ENCODE assay signal across 36 cellular contexts in genomic region chr10:97173036-97173435, GRCh38. TPM values are rescaled to one million over a fixed set of nuclear protein-coding genes. Genes with fewer than 3 reads are reported as not detected.
"Had no signal": no experiment of that assay in that cellular context is flagged by ENCODE, and none has a peak within 500 bp of the region (broad histone marks: within the 10 kb centered on the region; RNA-seq: fewer than 3 reads in every experiment).

No MANE protein-coding gene starts in this region.

- H3K4me1 ChIP-seq: ascending aorta had no signal

- H3K27me3 ChIP-seq: ascending aorta had no signal

- H3K4me1 Mint-ChIP-seq: activated CD4-positive, alpha-beta memory T cell treated with anti-CD3 and anti-CD28 coated beads, Interleukin-2, amount 10 ng/mL, durations not matched to agents 7 days and 5 days; activated CD4-positive, alpha-beta T cell treated with anti-CD3 and anti-CD28 coated beads for 36 hours; activated CD4-positive, alpha-beta T cell treated with anti-CD3 and anti-CD28 coated beads, Interleukin-2, amount 10 ng/mL, durations not matched to agents 7 days and 5 days; activated CD8-positive, alpha-beta memory T cell treated with anti-CD3 and anti-CD28 coated beads, Interleukin-2, amount 10 ng/mL, durations not matched to agents 7 days and 5 days; activated naive CD4-positive, alpha-beta T cell treated with anti-CD3 and anti-CD28 coated beads, Interleukin-2, amount 10 ng/mL, durations not matched to agents 7 days and 5 days; activated naive CD4-positive, alpha-beta T cell treated with anti-CD3 and anti-CD28 coated beads, Interleukin-2, amount 50 U/mL, for 24 hours; activated naive CD8-positive, alpha-beta T cell treated with anti-CD3 and anti-CD28 coated beads, Interleukin-2, amount 50 U/mL, for 24 hours had no signal

- H3K36me3 ChIP-seq: ascending aorta, cardiac muscle cell had no signal

- H3K27ac Mint-ChIP-seq: activated CD4-positive, alpha-beta memory T cell treated with anti-CD3 and anti-CD28 coated beads, Interleukin-2, amount 10 ng/mL, durations not matched to agents 7 days and 5 days; activated CD4-positive, alpha-beta T cell treated with anti-CD3 and anti-CD28 coated beads for 36 hours; activated CD4-positive, alpha-beta T cell treated with anti-CD3 and anti-CD28 coated beads, Interleukin-2, amount 10 ng/mL, durations not matched to agents 7 days and 5 days; activated CD8-positive, alpha-beta memory T cell treated with anti-CD3 and anti-CD28 coated beads, Interleukin-2, amount 10 ng/mL, durations not matched to agents 7 days and 5 days; activated CD8-positive, alpha-beta T cell treated with anti-CD3 and anti-CD28 coated beads, Interleukin-2, amount 10 ng/mL, durations not matched to agents 7 days and 5 days; activated naive CD4-positive, alpha-beta T cell treated with anti-CD3 and anti-CD28 coated beads, Interleukin-2, amount 10 ng/mL, durations not matched to agents 7 days and 5 days; activated naive CD4-positive, alpha-beta T cell treated with anti-CD3 and anti-CD28 coated beads, Interleukin-2, amount 50 U/mL, for 24 hours; activated naive CD8-positive, alpha-beta T cell; activated naive CD8-positive, alpha-beta T cell treated with anti-CD3 and anti-CD28 coated beads, Interleukin-2, amount 10 ng/mL, durations not matched to agents 7 days and 5 days; activated naive CD8-positive, alpha-beta T cell treated with anti-CD3 and anti-CD28 coated beads, Interleukin-2, amount 50 U/mL, for 24 hours; activated T-cell treated with anti-CD3 and anti-CD28 coated beads, Interleukin-2, amount 50 U/mL, for 24 hours; activated T-helper 2 cell treated with anti-CD3 and anti-CD28 coated beads, Interferon-gamma antibody, Interleukin-2, Interleukin-4, amounts not matched to agents 10 μg/mL and 5 μg/mL and 100 μg/mL, durations not matched to agents 14 hours and 24 hours and 36 hours; brain; T-helper 1 cell treated with Interleukin-12 subunit alpha and Interleukin-12 subunit beta and Interleukin-4 antibody, amounts not matched to agents 30 μg/mL and 1 μg/mL, for 36 hours; T-helper 2 cell treated with Interferon-gamma antibody and Interleukin-4, amounts not matched to agents 5 μg/mL and 100 μg/mL, for 36 hours; WTC11 had no signal

- H3K9me3 ChIP-seq: ascending aorta had no signal

- DNase-seq: activated CD4-positive, alpha-beta memory T cell treated with anti-CD3 and anti-CD28 coated beads, Interleukin-2, amount 10 ng/mL, durations not matched to agents 7 days and 5 days; activated CD4-positive, alpha-beta T cell treated with anti-CD3 and anti-CD28 coated beads for 1 hour; activated CD4-positive, alpha-beta T cell treated with anti-CD3 and anti-CD28 coated beads for 36 hours; activated CD4-positive, alpha-beta T cell treated with anti-CD3 and anti-CD28 coated beads for 48 hours; activated CD4-positive, alpha-beta T cell treated with anti-CD3 and anti-CD28 coated beads, Interleukin-2, amount 10 ng/mL, durations not matched to agents 7 days and 5 days; activated CD4-positive, alpha-beta T cell treated with anti-CD3 and anti-CD28 coated beads, Interleukin-2, amount 50 U/mL, for 48 hours; activated CD4-positive, CD25-positive, alpha-beta regulatory T cell; activated CD8-positive, alpha-beta memory T cell treated with anti-CD3 and anti-CD28 coated beads for 24 hours; activated CD8-positive, alpha-beta memory T cell treated with anti-CD3 and anti-CD28 coated beads, Interleukin-2, amount 10 ng/mL, durations not matched to agents 7 days and 5 days; activated CD8-positive, alpha-beta memory T cell treated with anti-CD3 and anti-CD28 coated beads, Interleukin-2, amount 50 U/mL, for 48 hours; activated CD8-positive, alpha-beta T cell treated with anti-CD3 and anti-CD28 coated beads, Interleukin-2, amount 10 ng/mL, durations not matched to agents 7 days and 5 days; activated effector memory CD4-positive, alpha-beta T cell treated with Interleukin-2 at 50 U/mL for 16 hours; activated gamma-delta T cell; activated naive CD4-positive, alpha-beta T cell treated with anti-CD3 and anti-CD28 coated beads, Interleukin-2, amount 10 ng/mL, durations not matched to agents 7 days and 5 days; activated naive CD4-positive, alpha-beta T cell treated with Interleukin-2 at 50 U/mL for 16 hours; activated naive CD8-positive, alpha-beta T cell treated with anti-CD3 and anti-CD28 coated beads, Interleukin-2, amount 10 ng/mL, durations not matched to agents 7 days and 5 days; activated naive CD8-positive, alpha-beta T cell treated with anti-CD3 and anti-CD28 coated beads, Interleukin-2, amount 50 U/mL, for 24 hours; activated T-cell treated with anti-CD3 and anti-CD28 coated beads, Interleukin-2, amount 50 U/mL, for 24 hours; activated T-cell treated with anti-CD3 and anti-CD28 coated beads, Interleukin-2, amount 50 U/mL, for 48 hours; amygdala; anterior cingulate cortex; central memory CD4-positive, alpha-beta T cell; T-helper 1 cell; T-helper 2 cell; T-helper 9 cell had no signal

- H3K9me3 Mint-ChIP-seq: activated CD4-positive, alpha-beta memory T cell treated with anti-CD3 and anti-CD28 coated beads, Interleukin-2, amount 10 ng/mL, durations not matched to agents 7 days and 5 days; activated CD4-positive, alpha-beta T cell treated with anti-CD3 and anti-CD28 coated beads, Interleukin-2, amount 10 ng/mL, durations not matched to agents 7 days and 5 days; activated naive CD4-positive, alpha-beta T cell treated with anti-CD3 and anti-CD28 coated beads, Interleukin-2, amount 10 ng/mL, durations not matched to agents 7 days and 5 days; activated naive CD4-positive, alpha-beta T cell treated with anti-CD3 and anti-CD28 coated beads, Interleukin-2, amount 50 U/mL, for 24 hours; activated naive CD8-positive, alpha-beta T cell treated with anti-CD3 and anti-CD28 coated beads, Interleukin-2, amount 10 ng/mL, durations not matched to agents 7 days and 5 days; activated naive CD8-positive, alpha-beta T cell treated with anti-CD3 and anti-CD28 coated beads, Interleukin-2, amount 50 U/mL, for 24 hours; activated T-cell treated with anti-CD3 and anti-CD28 coated beads, Interleukin-2, amount 50 U/mL, for 24 hours; activated T-helper 2 cell treated with anti-CD3 and anti-CD28 coated beads, Interferon-gamma antibody, Interleukin-2, Interleukin-4, amounts not matched to agents 10 μg/mL and 5 μg/mL and 100 μg/mL, durations not matched to agents 14 hours and 24 hours and 36 hours; brain; T-helper 1 cell treated with Interleukin-12 subunit alpha and Interleukin-12 subunit beta and Interleukin-4 antibody, amounts not matched to agents 30 μg/mL and 1 μg/mL, for 36 hours; T-helper 2 cell treated with Interferon-gamma antibody and Interleukin-4, amounts not matched to agents 5 μg/mL and 100 μg/mL, for 36 hours; WTC11 had no signal

- ATAC-seq: activated CD4-positive, alpha-beta T cell treated with anti-CD3 and anti-CD28 coated beads for 36 hours; activated CD4-positive, CD25-positive, alpha-beta regulatory T cell treated with anti-CD3 and anti-CD28 coated beads, Interleukin-2, amount 50 U/mL, for 24 hours; activated CD8-positive, alpha-beta memory T cell treated with anti-CD3 and anti-CD28 coated beads, Interleukin-2, amount 10 ng/mL, durations not matched to agents 7 days and 5 days; activated CD8-positive, alpha-beta T cell treated with anti-CD3 and anti-CD28 coated beads, Interleukin-2, amount 10 ng/mL, durations not matched to agents 7 days and 5 days; activated naive CD8-positive, alpha-beta T cell treated with anti-CD3 and anti-CD28 coated beads, Interleukin-2, amount 50 U/mL, for 24 hours; WTC11 had no signal

- H3K36me3 Mint-ChIP-seq: activated CD8-positive, alpha-beta memory T cell treated with anti-CD3 and anti-CD28 coated beads, Interleukin-2, amount 10 ng/mL, durations not matched to agents 7 days and 5 days; activated naive CD4-positive, alpha-beta T cell treated with anti-CD3 and anti-CD28 coated beads, Interleukin-2, amount 10 ng/mL, durations not matched to agents 7 days and 5 days; activated naive CD4-positive, alpha-beta T cell treated with anti-CD3 and anti-CD28 coated beads, Interleukin-2, amount 50 U/mL, for 24 hours; activated naive CD8-positive, alpha-beta T cell; activated naive CD8-positive, alpha-beta T cell treated with anti-CD3 and anti-CD28 coated beads, Interleukin-2, amount 10 ng/mL, durations not matched to agents 7 days and 5 days; brain; WTC11 had no signal

- H3K4me3 Mint-ChIP-seq: activated CD4-positive, alpha-beta memory T cell treated with anti-CD3 and anti-CD28 coated beads, Interleukin-2, amount 10 ng/mL, durations not matched to agents 7 days and 5 days; activated CD4-positive, alpha-beta T cell treated with anti-CD3 and anti-CD28 coated beads for 36 hours; activated CD4-positive, alpha-beta T cell treated with anti-CD3 and anti-CD28 coated beads, Interleukin-2, amount 10 ng/mL, durations not matched to agents 7 days and 5 days; activated CD8-positive, alpha-beta memory T cell treated with anti-CD3 and anti-CD28 coated beads, Interleukin-2, amount 10 ng/mL, durations not matched to agents 7 days and 5 days; activated CD8-positive, alpha-beta T cell treated with anti-CD3 and anti-CD28 coated beads, Interleukin-2, amount 10 ng/mL, durations not matched to agents 7 days and 5 days; activated naive CD4-positive, alpha-beta T cell treated with anti-CD3 and anti-CD28 coated beads, Interleukin-2, amount 10 ng/mL, durations not matched to agents 7 days and 5 days; activated naive CD4-positive, alpha-beta T cell treated with anti-CD3 and anti-CD28 coated beads, Interleukin-2, amount 50 U/mL, for 24 hours; activated naive CD8-positive, alpha-beta T cell; activated naive CD8-positive, alpha-beta T cell treated with anti-CD3 and anti-CD28 coated beads, Interleukin-2, amount 10 ng/mL, durations not matched to agents 7 days and 5 days; activated naive CD8-positive, alpha-beta T cell treated with anti-CD3 and anti-CD28 coated beads, Interleukin-2, amount 50 U/mL, for 24 hours; activated T-cell treated with anti-CD3 and anti-CD28 coated beads, Interleukin-2, amount 50 U/mL, for 24 hours; brain; T-helper 1 cell treated with Interleukin-12 subunit alpha and Interleukin-12 subunit beta and Interleukin-4 antibody, amounts not matched to agents 30 μg/mL and 1 μg/mL, for 36 hours; T-helper 2 cell treated with Interferon-gamma antibody and Interleukin-4, amounts not matched to agents 5 μg/mL and 100 μg/mL, for 36 hours; WTC11 had no signal

- H3K27ac ChIP-seq: ascending aorta, cardiac muscle cell, VCaP had no signal

- H3K4me3 ChIP-seq: ascending aorta, cardiac muscle cell had no signal

RNA-seq across cellular contexts. Expression of gene SLIT1, which starts 12.7 kb away (rescaled TPM):
- total RNA-seq: ascending aorta had no signal
